In genomic region chr7:152678133-152678645, GRCh38 we compare ENCODE assay signal across 12 cellular contexts.
"Had no signal": no experiment of that assay in that cellular context is flagged by ENCODE, and none has a peak within 500 bp of the region (broad histone marks: within the 10 kb centered on the region; RNA-seq: fewer than 3 reads in every experiment).

No MANE protein-coding gene starts in this region.

- H3K36me3 ChIP-seq: brain microvascular endothelial cell, esophagus squamous epithelium, neural progenitor cell, thoracic aorta, vagina had no signal

- H3K9me3 ChIP-seq: esophagus squamous epithelium, thoracic aorta, vagina had no signal

- H3K9ac ChIP-seq: neural progenitor cell had no signal

- H3K27me3 ChIP-seq: brain microvascular endothelial cell, esophagus squamous epithelium, foreskin keratinocyte, neural progenitor cell, vagina had no signal

- H3K4me2 ChIP-seq: neural progenitor cell had no signal

- H3K27ac ChIP-seq: brain microvascular endothelial cell, esophagus squamous epithelium, foreskin keratinocyte, neural progenitor cell, thoracic aorta, vagina had no signal

- DNase-seq: activated CD4-positive, alpha-beta T cell treated with anti-CD3 and anti-CD28 coated beads, Interleukin-2, amount 10 ng/mL, durations not matched to agents 7 days and 5 days; activated naive CD8-positive, alpha-beta T cell treated with anti-CD3 and anti-CD28 coated beads for 36 hours; brain microvascular endothelial cell; esophagus squamous epithelium; foreskin keratinocyte; stimulated activated CD4-positive, alpha-beta T cell treated with anti-CD3 and anti-CD28 coated beads, Interleukin-15, amount 100 ng/mL, for 24 hours; stimulated activated CD4-positive, alpha-beta T cell treated with anti-CD3 and anti-CD28 coated beads, Interleukin-4, amount 100 ng/mL, for 24 hours; stimulated activated naive CD8-positive, alpha-beta T cell treated with anti-CD3 and anti-CD28 coated beads, Interleukin-15, amount 100 ng/mL, for 72 hours; T-cell had no signal

- H3K4me3 ChIP-seq: esophagus squamous epithelium, neural progenitor cell, thoracic aorta, vagina had no signal

- H2AFZ ChIP-seq: neural progenitor cell had no signal
